1 cellular context compared by ENCODE assay signal in genomic region chr15:76341366-76342045, GRCh38.
TF ChIP-seq lines count a peak whose summit lies in the region.

No MANE protein-coding gene starts in this region.

TF ChIP-seq in GM23338, 12 proteins besides CTCF, POLR2A, EP300 and RAD21 (continued from another document):
- TF ChIP-seq REST (IDR thresholded peaks at IDR 0.05; ENCODE audit: unreplicated experiment), result no peak
